1 cellular context compared by ENCODE assay signal in the genomic region with DNA sequence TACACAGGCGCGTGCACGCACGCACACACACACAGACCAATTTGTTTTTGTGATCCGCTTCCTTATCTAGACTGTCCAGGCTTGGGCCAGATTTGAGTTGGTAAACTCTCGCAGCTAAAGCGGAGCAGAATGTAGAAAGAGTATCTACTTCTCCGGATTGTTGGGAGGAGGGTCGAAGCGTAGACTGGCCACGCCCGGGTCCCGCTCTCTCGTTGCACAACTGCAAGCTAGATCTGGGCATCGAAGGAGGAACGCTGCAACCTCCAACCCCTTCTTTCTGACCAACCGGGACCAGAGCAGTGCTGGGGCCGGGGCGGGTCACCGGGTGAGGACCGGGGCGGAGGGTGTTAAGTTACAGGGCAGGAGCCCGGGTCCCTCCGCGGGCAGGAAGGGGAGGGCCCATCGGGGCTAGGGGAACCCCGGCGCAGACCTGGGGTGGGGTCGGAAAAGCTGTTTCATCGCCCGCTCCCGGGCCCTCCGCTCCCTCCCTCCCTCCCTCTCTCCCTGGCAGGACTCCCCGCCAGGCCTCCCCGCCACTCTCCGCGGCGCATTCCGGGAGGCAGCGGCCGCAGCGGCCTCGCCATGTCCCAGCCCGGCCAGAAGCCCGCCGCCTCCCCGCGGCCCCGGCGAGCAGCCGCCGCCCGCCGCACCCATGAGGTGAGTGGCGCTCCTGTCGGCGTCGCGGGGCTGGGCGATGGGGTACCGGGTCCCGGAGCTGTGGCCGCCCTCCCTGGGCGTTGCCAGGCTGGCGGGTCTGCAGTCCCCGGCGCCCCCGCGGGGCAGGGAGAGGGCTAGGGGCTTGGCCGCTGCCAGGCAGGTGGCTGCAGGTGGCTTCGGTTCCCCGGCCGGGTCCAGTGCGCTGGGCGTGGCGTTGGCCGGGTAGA.
A peak's percentile ranks its signal among the peaks of the same experiment; 100 is the strongest.
TF ChIP-seq lines count a peak whose summit lies in the region.

CAST (plus strand) TSS at position 536 of the 884 bp plus-strand sequence; CDS start at position 583, 47 bp downstream.

TF ChIP-seq in K562, 482 proteins besides CTCF, POLR2A, EP300 and RAD21 (continued from another document and continues in another):
- TF ChIP-seq, protein P1, sequence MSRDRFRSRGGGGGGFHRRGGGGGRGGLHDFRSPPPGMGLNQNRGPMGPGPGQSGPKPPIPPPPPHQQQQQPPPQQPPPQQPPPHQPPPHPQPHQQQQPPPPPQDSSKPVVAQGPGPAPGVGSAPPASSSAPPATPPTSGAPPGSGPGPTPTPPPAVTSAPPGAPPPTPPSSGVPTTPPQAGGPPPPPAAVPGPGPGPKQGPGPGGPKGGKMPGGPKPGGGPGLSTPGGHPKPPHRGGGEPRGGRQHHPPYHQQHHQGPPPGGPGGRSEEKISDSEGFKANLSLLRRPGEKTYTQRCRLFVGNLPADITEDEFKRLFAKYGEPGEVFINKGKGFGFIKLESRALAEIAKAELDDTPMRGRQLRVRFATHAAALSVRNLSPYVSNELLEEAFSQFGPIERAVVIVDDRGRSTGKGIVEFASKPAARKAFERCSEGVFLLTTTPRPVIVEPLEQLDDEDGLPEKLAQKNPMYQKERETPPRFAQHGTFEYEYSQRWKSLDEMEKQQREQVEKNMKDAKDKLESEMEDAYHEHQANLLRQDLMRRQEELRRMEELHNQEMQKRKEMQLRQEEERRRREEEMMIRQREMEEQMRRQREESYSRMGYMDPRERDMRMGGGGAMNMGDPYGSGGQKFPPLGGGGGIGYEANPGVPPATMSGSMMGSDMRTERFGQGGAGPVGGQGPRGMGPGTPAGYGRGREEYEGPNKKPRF (IDR thresholded peaks at IDR 0.05; ENCODE audit: low read depth, low read length) = no peak
- TF ChIP-seq, protein P2, sequence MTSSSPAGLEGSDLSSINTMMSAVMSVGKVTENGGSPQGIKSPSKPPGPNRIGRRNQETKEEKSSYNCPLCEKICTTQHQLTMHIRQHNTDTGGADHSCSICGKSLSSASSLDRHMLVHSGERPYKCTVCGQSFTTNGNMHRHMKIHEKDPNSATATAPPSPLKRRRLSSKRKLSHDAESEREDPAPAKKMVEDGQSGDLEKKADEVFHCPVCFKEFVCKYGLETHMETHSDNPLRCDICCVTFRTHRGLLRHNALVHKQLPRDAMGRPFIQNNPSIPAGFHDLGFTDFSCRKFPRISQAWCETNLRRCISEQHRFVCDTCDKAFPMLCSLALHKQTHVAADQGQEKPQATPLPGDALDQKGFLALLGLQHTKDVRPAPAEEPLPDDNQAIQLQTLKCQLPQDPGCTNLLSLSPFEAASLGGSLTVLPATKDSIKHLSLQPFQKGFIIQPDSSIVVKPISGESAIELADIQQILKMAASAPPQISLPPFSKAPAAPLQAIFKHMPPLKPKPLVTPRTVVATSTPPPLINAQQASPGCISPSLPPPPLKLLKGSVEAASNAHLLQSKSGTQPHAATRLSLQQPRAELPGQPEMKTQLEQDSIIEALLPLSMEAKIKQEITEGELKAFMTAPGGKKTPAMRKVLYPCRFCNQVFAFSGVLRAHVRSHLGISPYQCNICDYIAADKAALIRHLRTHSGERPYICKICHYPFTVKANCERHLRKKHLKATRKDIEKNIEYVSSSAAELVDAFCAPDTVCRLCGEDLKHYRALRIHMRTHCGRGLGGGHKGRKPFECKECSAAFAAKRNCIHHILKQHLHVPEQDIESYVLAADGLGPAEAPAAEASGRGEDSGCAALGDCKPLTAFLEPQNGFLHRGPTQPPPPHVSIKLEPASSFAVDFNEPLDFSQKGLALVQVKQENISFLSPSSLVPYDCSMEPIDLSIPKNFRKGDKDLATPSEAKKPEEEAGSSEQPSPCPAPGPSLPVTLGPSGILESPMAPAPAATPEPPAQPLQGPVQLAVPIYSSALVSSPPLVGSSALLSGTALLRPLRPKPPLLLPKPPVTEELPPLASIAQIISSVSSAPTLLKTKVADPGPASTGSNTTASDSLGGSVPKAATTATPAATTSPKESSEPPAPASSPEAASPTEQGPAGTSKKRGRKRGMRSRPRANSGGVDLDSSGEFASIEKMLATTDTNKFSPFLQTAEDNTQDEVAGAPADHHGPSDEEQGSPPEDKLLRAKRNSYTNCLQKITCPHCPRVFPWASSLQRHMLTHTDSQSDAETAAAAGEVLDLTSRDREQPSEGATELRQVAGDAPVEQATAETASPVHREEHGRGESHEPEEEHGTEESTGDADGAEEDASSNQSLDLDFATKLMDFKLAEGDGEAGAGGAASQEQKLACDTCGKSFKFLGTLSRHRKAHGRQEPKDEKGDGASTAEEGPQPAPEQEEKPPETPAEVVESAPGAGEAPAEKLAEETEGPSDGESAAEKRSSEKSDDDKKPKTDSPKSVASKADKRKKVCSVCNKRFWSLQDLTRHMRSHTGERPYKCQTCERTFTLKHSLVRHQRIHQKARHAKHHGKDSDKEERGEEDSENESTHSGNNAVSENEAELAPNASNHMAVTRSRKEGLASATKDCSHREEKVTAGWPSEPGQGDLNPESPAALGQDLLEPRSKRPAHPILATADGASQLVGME (CRISPR knock-in tag; IDR thresholded peaks at IDR 0.05) = no peak
- no peak for TF ChIP-seq EZH2 (IDR thresholded peaks at IDR 0.05; ENCODE audit: borderline replicate concordance, low read depth, low read length)
- TF ChIP-seq ZBTB1 (CRISPR knock-in tag; IDR thresholded peaks at IDR 0.05; ENCODE audit: borderline replicate concordance, low read depth) = no peak; the same call in 1 of the 2 replicates
- no peak for TF ChIP-seq ZNF224 (CRISPR knock-in tag; IDR thresholded peaks at IDR 0.05)
- TF ChIP-seq FIP1L1 (IDR thresholded peaks at IDR 0.05; ENCODE audit: low read depth, low read length, poor library complexity, severe bottlenecking) = no peak
- TF ChIP-seq ZNF584 (CRISPR knock-in tag; IDR thresholded peaks at IDR 0.05; ENCODE audit: low read depth) = no peak
- no peak for TF ChIP-seq ZNF449 (CRISPR knock-in tag; IDR thresholded peaks at IDR 0.05)
- no peak for TF ChIP-seq ETS2 (tag; IDR thresholded peaks at IDR 0.05; ENCODE audit: borderline replicate concordance, poor library complexity, severe bottlenecking)
- no peak for TF ChIP-seq CC2D1A (IDR thresholded peaks at IDR 0.05)
- no peak for TF ChIP-seq GTF2F1 (IDR thresholded peaks at IDR 0.05; ENCODE audit: low read depth, low read length)
- TF ChIP-seq GATA2 (CRISPR knock-in tag; IDR thresholded peaks at IDR 0.05) = peak; percentile 32; the same call in 1 of the 2 replicates
- TF ChIP-seq ZNF766 (CRISPR knock-in tag; conservative IDR thresholded peaks at IDR 0.05) = 0 out of 2 replicates have a peak, but pooled peaks have one; percentile 26
- TF ChIP-seq CHAMP1 (IDR thresholded peaks at IDR 0.05) = no peak
- TF ChIP-seq ZZZ3 (IDR thresholded peaks at IDR 0.05) = no peak
- no peak for TF ChIP-seq MXI1 (IDR thresholded peaks at IDR 0.05; ENCODE audit: low read depth, low read length)
- TF ChIP-seq, protein P3, sequence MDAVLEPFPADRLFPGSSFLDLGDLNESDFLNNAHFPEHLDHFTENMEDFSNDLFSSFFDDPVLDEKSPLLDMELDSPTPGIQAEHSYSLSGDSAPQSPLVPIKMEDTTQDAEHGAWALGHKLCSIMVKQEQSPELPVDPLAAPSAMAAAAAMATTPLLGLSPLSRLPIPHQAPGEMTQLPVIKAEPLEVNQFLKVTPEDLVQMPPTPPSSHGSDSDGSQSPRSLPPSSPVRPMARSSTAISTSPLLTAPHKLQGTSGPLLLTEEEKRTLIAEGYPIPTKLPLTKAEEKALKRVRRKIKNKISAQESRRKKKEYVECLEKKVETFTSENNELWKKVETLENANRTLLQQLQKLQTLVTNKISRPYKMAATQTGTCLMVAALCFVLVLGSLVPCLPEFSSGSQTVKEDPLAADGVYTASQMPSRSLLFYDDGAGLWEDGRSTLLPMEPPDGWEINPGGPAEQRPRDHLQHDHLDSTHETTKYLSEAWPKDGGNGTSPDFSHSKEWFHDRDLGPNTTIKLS (IDR thresholded peaks at IDR 0.05; ENCODE audit: borderline replicate concordance, low read depth) = no peak
- no peak for TF ChIP-seq KLF1 (tag; IDR thresholded peaks at IDR 0.05)
- TF ChIP-seq ZNF511 (CRISPR knock-in tag; IDR thresholded peaks at IDR 0.05) = no peak
- no peak for TF ChIP-seq TARDBP (IDR thresholded peaks at IDR 0.05)
- no peak for TF ChIP-seq ZNF699 (CRISPR knock-in tag; IDR thresholded peaks at IDR 0.05; ENCODE audit: insufficient replicate concordance)
- no peak for TF ChIP-seq NCOA2 (IDR thresholded peaks at IDR 0.05; ENCODE audit: partially characterized antibody in 2 of 2)
- no peak; the same call in 1 of the 2 replicates for TF ChIP-seq KDM2B (CRISPR knock-in tag; IDR thresholded peaks at IDR 0.05)
- TF ChIP-seq ATF7 (IDR thresholded peaks at IDR 0.05) = no peak
- TF ChIP-seq CREBBP (IDR thresholded peaks at IDR 0.05; ENCODE audit: low read depth, low read length) = no peak
- TF ChIP-seq ILF3 (IDR thresholded peaks at IDR 0.05; ENCODE audit: borderline replicate concordance) = no peak
- TF ChIP-seq TCFL5 (CRISPR knock-in tag; conservative IDR thresholded peaks at IDR 0.05) = no peak
- TF ChIP-seq NCOA4 (IDR thresholded peaks at IDR 0.05; ENCODE audit: partially characterized antibody) = no peak
- no peak for TF ChIP-seq U2AF2 (optimal IDR thresholded peaks at IDR 0.05; ENCODE audit: low read depth, low read length)
- TF ChIP-seq MLLT1 (IDR thresholded peaks at IDR 0.05) = no peak
- TF ChIP-seq ZFP91 (CRISPR knock-in tag; IDR thresholded peaks at IDR 0.05) = no peak
- TF ChIP-seq HEY1 (CRISPR knock-in tag; IDR thresholded peaks at IDR 0.05; ENCODE audit: borderline replicate concordance) = no peak
- TF ChIP-seq DIDO1 (tag; IDR thresholded peaks at IDR 0.05; ENCODE audit: low read depth) = no peak
- no peak for TF ChIP-seq STAT6 (CRISPR knock-in tag; IDR thresholded peaks at IDR 0.05)
- no peak for TF ChIP-seq U2AF1 (optimal IDR thresholded peaks at IDR 0.05; ENCODE audit: low read depth, low read length)
